21 cellular contexts compared by ENCODE assay signal in genomic region chr5:156000115-156000514, GRCh38.
"Had no signal": no experiment of that assay in that cellular context is flagged by ENCODE, and none has a peak within 500 bp of the region (broad histone marks: within the 10 kb centered on the region; RNA-seq: fewer than 3 reads in every experiment).

No MANE protein-coding gene starts in this region.

- H3K4me3 Mint-ChIP-seq: T-cell had no signal

- DNase-seq: IMR-90, Karpas-422, KG1, MM.1S, NCI-H1092 treated with DMSO at 0.1 percent for 48 hours, NCI-H1436, NCI-H187, NCI-H2029, NCI-H2081 treated with DMSO at 0.1 percent for 48 hours, NCI-H2171, NCI-H226, NCI-H446, NCI-H510A, NCI-H524 treated with DMSO at 0.1 percent for 48 hours, NCI-H82, RPMI8226, SHP77, SK-N-SH, SW 1271, T-cell had no signal

- H3K27ac Mint-ChIP-seq: T-cell had no signal

- H3K9me3 Mint-ChIP-seq: T-cell had no signal

- ATAC-seq: HepG2, T-cell had no signal

- H3K4me1 Mint-ChIP-seq: T-cell had no signal

- H3K36me3 Mint-ChIP-seq: T-cell had no signal
